Comparison of ENCODE assay signal across 8 cellular contexts in the genomic region with DNA sequence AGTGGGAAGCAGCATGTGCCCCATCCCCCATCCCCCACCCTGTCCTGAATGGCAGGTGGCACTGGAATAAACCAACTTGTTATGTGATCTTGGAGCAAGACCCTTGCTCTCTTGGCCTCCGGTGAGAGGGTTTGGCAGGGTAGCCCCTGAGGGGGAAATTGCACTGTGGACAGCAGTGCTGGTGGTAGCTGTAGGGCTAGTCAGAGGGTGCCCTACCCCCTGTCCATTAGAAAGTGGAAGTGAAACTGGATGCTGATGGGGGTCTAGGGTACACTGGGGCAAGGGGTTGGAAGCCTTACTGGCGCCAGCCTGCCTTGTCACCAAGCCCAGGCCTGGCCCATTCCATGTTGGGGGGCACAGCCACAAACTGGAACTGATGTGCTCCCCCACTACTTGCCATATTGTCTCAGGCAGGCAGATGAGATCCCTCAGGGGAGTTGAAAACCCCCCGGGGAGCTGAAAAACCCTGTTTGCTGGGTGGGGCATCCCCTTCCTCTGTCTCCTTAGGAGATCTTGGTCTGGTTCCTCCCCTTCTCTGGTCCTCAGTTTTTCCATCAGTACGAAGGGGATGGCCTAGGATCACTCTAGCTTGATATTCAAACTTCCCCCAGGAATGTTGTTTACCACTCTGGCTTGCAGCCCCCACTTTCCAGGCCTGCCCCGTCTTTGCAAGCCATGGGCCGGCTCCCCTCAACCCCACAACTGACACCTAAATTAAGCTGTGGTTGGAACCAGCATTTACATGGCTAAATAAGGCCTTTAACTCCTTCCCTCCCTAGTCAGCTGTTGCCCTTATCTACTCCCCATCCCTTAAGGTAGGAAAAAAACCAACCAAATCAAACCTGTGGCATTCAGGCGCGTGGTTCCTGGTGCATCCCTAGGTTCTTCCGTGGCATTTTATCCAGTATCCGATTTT. TPM values are rescaled to one million over a fixed set of nuclear protein-coding genes. Genes with fewer than 3 reads are reported as not detected.
DNase-seq lines count a peak whose midpoint lies in the region; TF ChIP-seq lines count a peak whose summit lies in the region.

No MANE protein-coding gene starts in this region.

- no peak overlapping the region for H3K9ac ChIP-seq in H9 (ENCODE audit: extremely low read depth, insufficient read length, low read length)
- H3K9ac ChIP-seq in SK-N-MC (ENCODE audit: insufficient read length): no peak overlapping the region
- H3K9ac ChIP-seq in MM.1S (ENCODE audit: low read length): no peak overlapping the region
- H3K9ac ChIP-seq in mammary epithelial cell (ENCODE audit: insufficient read depth, low read length): no peak overlapping the region

- no peak overlapping the region for H4K8ac ChIP-seq in H9 (replicated peaks; ENCODE audit: insufficient read length, low read depth, low read length)

- H3K36me3 ChIP-seq in SK-N-MC (ENCODE audit: insufficient read depth, low read length): no peaks in the 10 kb centered on the region
- H3K36me3 ChIP-seq in mesodermal cell (ENCODE audit: control insufficient read depth, insufficient read depth, low read length): no peaks in the 10 kb centered on the region
- no peaks in the 10 kb centered on the region for H3K36me3 ChIP-seq in MM.1S (replicated peaks; ENCODE audit: insufficient read depth, low read length)
- H3K36me3 ChIP-seq in mammary epithelial cell (ENCODE audit: insufficient read depth, low read length): no peaks in the 10 kb centered on the region

- H3K27me3 ChIP-seq in H9 (ENCODE audit: insufficient read depth, low read length) (no peaks in the 10 kb centered on the region; the same call in 1 of the 2 replicates), MM.1S (replicated peaks; ENCODE audit: insufficient read depth, low read length) (peaks cover 3% of the 10 kb centered on the region; the same call in 1 of the 2 replicates), mammary epithelial cell (ENCODE audit: insufficient read depth, low read length) (no peaks in the 10 kb centered on the region)

- POLR2A ChIA-PET in GM10248 (lab: Yijun Ruan, JAX): no interaction called here

- intact Hi-C loops in mammary epithelial cell (cut with micrococcal nuclease): no loop called here

- no peak overlapping the region for H4K5ac ChIP-seq in H9 (ENCODE audit: insufficient read length, low read depth, low read length)

- in situ Hi-C loops in mammary epithelial cell (cut with MboI; ENCODE audit: low sequenced_read_pairs in 2 of 2): no loop called here

- no peaks in the 10 kb centered on the region for H4K20me1 ChIP-seq in H9 (ENCODE audit: control insufficient read depth, insufficient read depth, insufficient read length)
- no peaks in the 10 kb centered on the region for H4K20me1 ChIP-seq in MM.1S (ENCODE audit: insufficient read depth, low read length)
- H4K20me1 ChIP-seq in mammary epithelial cell (ENCODE audit: insufficient read depth, low read length): no peaks in the 10 kb centered on the region

- WGBS in H9 (ENCODE audit: extremely low coverage, insufficient read length, low lambda C conversion rate): no CpG with 5 or more reads among the region's 10 CpGs
- 92% methylated on average over 5 to 8 of the region's 10 CpGs for WGBS in mesodermal cell (ENCODE audit: insufficient coverage in 2 of 2), 2 experiments
- 95% methylated on average over 9 of the region's 10 CpGs for WGBS in mammary epithelial cell (ENCODE audit: low coverage, missing lambda C conversion rate)

- H3K18ac ChIP-seq in H9 (ENCODE audit: insufficient read length, low read depth, low read length): no peak overlapping the region

- peak; percentile 83 for DNase-seq in GM10248 (ENCODE audit: extremely low spot score)
- no peak for DNase-seq in H9
- DNase-seq in SK-N-MC (ENCODE audit: low read depth, low spot score): no peak
- DNase-seq in MM.1S: no peak
- DNase-seq in COR-L47 (lab: John Stamatoyannopoulos, UW): no peak
- DNase-seq in mammary epithelial cell: no peak
- no peak for DNase-seq in DMS 273 treated with DMSO at 0.1 percent for 48 hours (lab: John Stamatoyannopoulos, UW)

- no peaks in the 10 kb centered on the region for H3K9me2 ChIP-seq in MM.1S (replicated peaks; ENCODE audit: insufficient read depth, low read length)

- no peaks in the 10 kb centered on the region for H3K79me2 ChIP-seq in H9 (ENCODE audit: insufficient read depth, low read length)
- H3K79me2 ChIP-seq in MM.1S (ENCODE audit: low read length): no peaks in the 10 kb centered on the region
- H3K79me2 ChIP-seq in mammary epithelial cell (ENCODE audit: insufficient read depth, low read length): no peaks in the 10 kb centered on the region

- no peak overlapping the region for H2BK20ac ChIP-seq in H9 (ENCODE audit: low read depth, low read length, poor library complexity, severe bottlenecking)

- no peak overlapping the region for H2BK5ac ChIP-seq in H9 (ENCODE audit: insufficient read length, low read length)

- no TSS peak for BruUV-seq in mammary epithelial cell (replicated peaks; lab: Mats Ljungman, UMichigan)

- no peak overlapping the region for H3K4me2 ChIP-seq in H9 (ENCODE audit: insufficient read depth, insufficient read length, low read length)
- H3K4me2 ChIP-seq in MM.1S (ENCODE audit: low read depth, low read length): no peak overlapping the region
- no peak overlapping the region for H3K4me2 ChIP-seq in mammary epithelial cell (ENCODE audit: insufficient read depth, low read depth, low read length)

- H3K23ac ChIP-seq in H9 (ENCODE audit: insufficient read length, low read depth, low read length): no peak overlapping the region

- no peak overlapping the region for H4K91ac ChIP-seq in H9 (ENCODE audit: insufficient read length, low read depth, low read length)

- 0 out of 2 replicates have a peak, but pooled peaks cover 6% of the 10 kb centered on the region for H3F3A ChIP-seq in MM.1S (ENCODE audit: insufficient read depth, low read length)

- H3K4me3 Mint-ChIP-seq in H9: peak overlapping the region; percentile 13 to 33; a peak in 2 of 5 replicates

- no peak overlapping the region for H3K4ac ChIP-seq in H9 (ENCODE audit: low read depth, low read length)

- H3K9me3 Mint-ChIP-seq in H9: peaks cover 0 to 2% of the 10 kb centered on the region in 2 experiments; a peak in 2 of 5 replicates

- H2AFZ ChIP-seq in H9 (ENCODE audit: low read length) (no peak overlapping the region), MM.1S (ENCODE audit: low read length) (no peak overlapping the region), mammary epithelial cell (ENCODE audit: low read depth, low read length) (no peak overlapping the region)

- dilution Hi-C loops in mammary epithelial cell (cut with HindIII; ENCODE audit: low sequenced_read_pairs): no loop called here

- H2BK120ac ChIP-seq in H9 (ENCODE audit: low read depth, low read length, poor library complexity, severe bottlenecking): no peak overlapping the region

- H3K4me3 ChIP-seq in SK-N-MC (peak overlapping the region; percentile 76; the same call in 1 of the 2 replicates), mesodermal cell (ENCODE audit: extremely low read depth, insufficient read depth, low read length, poor library complexity, severe bottlenecking) (peak overlapping the region; percentile 49), MM.1S (ENCODE audit: low read length) (no peak overlapping the region), mammary epithelial cell (replicated peaks in 1 of 3; ENCODE audit: insufficient read depth in 1 of 3, low read depth in 2 of 3, low read length in 3 of 3) (no peak overlapping the region)

- H3K27me3 Mint-ChIP-seq in H9 (ENCODE audit: low read depth): peaks cover 35% of the 10 kb centered on the region

- H3K56ac ChIP-seq in H9 (ENCODE audit: insufficient read length, low read depth, low read length): no peak overlapping the region

- H2BK12ac ChIP-seq in H9 (ENCODE audit: insufficient read length, low read depth, low read length): no peak overlapping the region

- H3T11ph ChIP-seq in H9 (ENCODE audit: low read length): no peak overlapping the region

- no peaks in the 10 kb centered on the region for H3K36me3 Mint-ChIP-seq in H9 (ENCODE audit: insufficient read depth in 1 of 3, low read depth in 3 of 3)

- no peaks in the 10 kb centered on the region for H3K4me1 ChIP-seq in H9 (ENCODE audit: insufficient read depth, low read length)
- H3K4me1 ChIP-seq in mesodermal cell (ENCODE audit: control insufficient read depth, insufficient read depth, low read length, poor library complexity, severe bottlenecking): peaks cover 30% of the 10 kb centered on the region
- H3K4me1 ChIP-seq in MM.1S (ENCODE audit: low read length): peaks cover 7% of the 10 kb centered on the region; the same call in 1 of the 2 replicates
- peaks cover 7% of the 10 kb centered on the region for H3K4me1 ChIP-seq in mammary epithelial cell (ENCODE audit: insufficient read depth, low read length)

- H3K4me1 Mint-ChIP-seq in H9: peaks cover 24 to 43% of the 10 kb centered on the region in 2 experiments

- TF ChIP-seq CTCF in GM10248 (IDR thresholded peaks at IDR 0.05; ENCODE audit: control extremely low read depth, extremely low read depth, low read depth, missing control alignments) (no peak), H9 (conservative IDR thresholded peaks at IDR 0.05) (no peak), MM.1S (IDR thresholded peaks at IDR 0.05; ENCODE audit: low read length) (no peak), mammary epithelial cell (conservative IDR thresholded peaks at IDR 0.05 in 1 of 2, IDR thresholded peaks at IDR 0.05 in 1 of 2; ENCODE audit: extremely low read depth in 1 of 2, insufficient read depth in 1 of 2, low read depth in 1 of 2, low read length in 2 of 2) (no peak)

- CTCF ChIA-PET in GM10248 (lab: Yijun Ruan, JAX): interaction anchor here (0.8 to 2.1 kb wide), 14 partner anchors 10 to 225 kb away, joined by 3 to 7 read pairs (median 3); partner anchors contain the start of gene RBM22
- CTCF ChIA-PET in mammary epithelial cell (lab: Charles Lee; ENCODE audit: low non-redundant PET): no interaction called here

- peaks cover 4% of the 10 kb centered on the region for H3K23me2 ChIP-seq in H9 (ENCODE audit: insufficient read length, low read depth, low read length, poor library complexity, severe bottlenecking)

- peak overlapping the region in 1 of 3 experiments; percentile 34; a peak in 1 of 7 replicates for H3K27ac Mint-ChIP-seq in H9

- H2AK5ac ChIP-seq in H9 (ENCODE audit: insufficient read length, low read length): no peak overlapping the region

- H3K27ac ChIP-seq in H9 (ENCODE audit: insufficient read length, low read depth, low read length): no peak overlapping the region
- H3K27ac ChIP-seq in SK-N-MC: no peak overlapping the region
- no peak overlapping the region for H3K27ac ChIP-seq in mesodermal cell (ENCODE audit: low read depth, low read length, severe bottlenecking)
- no peak overlapping the region for H3K27ac ChIP-seq in MM.1S (ENCODE audit: low read length)
- H3K27ac ChIP-seq in mammary epithelial cell (ENCODE audit: insufficient read depth, low read depth, low read length): no peak overlapping the region

- H3K79me1 ChIP-seq in H9 (ENCODE audit: insufficient read depth, low read depth, low read length, poor library complexity, severe bottlenecking): no peaks in the 10 kb centered on the region

- no peaks in the 10 kb centered on the region for H3K9me3 ChIP-seq in H9 (ENCODE audit: control insufficient read depth, low read depth, low read length)
- H3K9me3 ChIP-seq in SK-N-MC (ENCODE audit: low read depth, low read length): no peaks in the 10 kb centered on the region
- H3K9me3 ChIP-seq in mesodermal cell (ENCODE audit: control insufficient read depth, low read length): no peaks in the 10 kb centered on the region
- H3K9me3 ChIP-seq in MM.1S (replicated peaks; ENCODE audit: insufficient read depth, low read length): no peaks in the 10 kb centered on the region
- H3K9me3 ChIP-seq in mammary epithelial cell (replicated peaks; ENCODE audit: insufficient read depth, low read length): no peaks in the 10 kb centered on the region

- H2BK15ac ChIP-seq in H9 (ENCODE audit: low read depth, low read length): no peak overlapping the region

- no peak overlapping the region for H3K14ac ChIP-seq in H9 (ENCODE audit: insufficient read depth, low read length)

RNA-seq across cellular contexts. Expression of gene SYNPO, which starts 14.4 kb away (rescaled TPM):
- total RNA-seq in H9 (2021): 1.7 and 1.9 TPM in 2 replicates
- polyA plus RNA-seq in mesodermal cell (2013, experiment 1 of 2): 21.2 TPM
- 23.4 TPM for polyA plus RNA-seq in mesodermal cell (2013, experiment 2 of 2)
- total RNA-seq in mammary epithelial cell: 1 to 10 TPM; 1.3 to 5.3 TPM
- polyA plus RNA-seq in mammary epithelial cell: 2.6 TPM
- polyA minus RNA-seq in mammary epithelial cell: 23.9 TPM

RNA-seq across cellular contexts. Expression of gene MYOZ3, which starts 35.0 kb away (rescaled TPM):
- total RNA-seq in H9 (2021): 15.8 and 18.1 TPM in 2 replicates
- 11.8 TPM for polyA plus RNA-seq in mesodermal cell (2013, experiment 1 of 2)
- polyA plus RNA-seq in mesodermal cell (2013, experiment 2 of 2): 10.2 TPM
- not detected for total RNA-seq in mammary epithelial cell
- polyA plus RNA-seq in mammary epithelial cell: not detected
- not detected for polyA minus RNA-seq in mammary epithelial cell

Comparison
In these comparisons a context has a peak if more than half of its experiments do, and no peak if none do; other contexts are left out.
1. H3K4me3 ChIP-seq: peak in SK-N-MC (single experiment) and mesodermal cell (single experiment); none in MM.1S (single experiment) and mammary epithelial cell (0 of 3).
2. RNA of gene MYOZ3, which starts 35.0 kb away (total RNA-seq): 15.8 to 18.1 TPM in H9; not detected in mammary epithelial cell; every median in the first group is over 10 times any median in the second.